In the genomic region with DNA sequence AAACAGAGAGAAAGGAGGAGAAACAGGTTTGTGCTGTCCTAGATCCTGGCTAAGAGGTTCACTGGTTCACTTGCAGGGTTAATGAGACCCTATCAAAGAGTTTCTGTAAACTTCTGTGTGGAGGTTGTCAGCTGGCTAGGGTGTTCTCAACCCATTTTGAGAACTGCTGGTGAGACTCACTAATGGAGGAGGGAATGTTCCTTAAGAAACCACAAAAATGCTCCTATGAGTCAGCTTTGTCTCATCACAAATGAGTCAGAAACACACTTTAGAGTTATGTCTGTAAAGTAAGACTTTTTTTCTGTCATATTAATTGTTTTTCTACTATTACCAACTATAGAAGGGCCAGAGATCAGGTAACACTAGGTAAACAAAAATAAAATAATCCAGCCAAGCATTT, we compare ENCODE assay signal across 9 cellular contexts.
DNase-seq lines count a peak whose midpoint lies in the region; ATAC-seq, FAIRE-seq and TF ChIP-seq lines count a peak whose summit lies in the region.
"Had no signal": no experiment of that assay in that cellular context is flagged by ENCODE, and none has a peak within 500 bp of the region (broad histone marks: within the 10 kb centered on the region; RNA-seq: fewer than 3 reads in every experiment).

No MANE protein-coding gene starts in this region.

- TF ChIP-seq CTCF in A673 (conservative IDR thresholded peaks at IDR 0.05; ENCODE audit: low read depth, low read length) (no peak), MM.1S (IDR thresholded peaks at IDR 0.05; ENCODE audit: low read length) (no peak)

- DNase-seq in A673 (ENCODE audit: low spot score) (peak; percentile 2), H54 (ENCODE audit: insufficient read length, low spot score) (peak; percentile 3), MM.1S (peak; percentile 38), fibroblast of gingiva (ENCODE audit: low read depth) (peak; percentile 79), Right ventricle myocardium superior (no peak), H7 (no peak), NCI-H82 treated with DMSO at 0.1 percent for 48 hours (lab: John Stamatoyannopoulos, UW; ENCODE audit: unreplicated experiment) (no peak)
- no peak for DNase-seq in activated T-cell treated with anti-CD3 and anti-CD28 coated beads, Interleukin-2, amount 50 U/mL, for 1 hour
- DNase-seq: NCI-H1092 treated with DMSO at 0.1 percent for 48 hours had no signal

- no peaks in the 10 kb centered on the region for H3K36me3 ChIP-seq in A673 (ENCODE audit: insufficient read depth, low read length, poor library complexity, severe bottlenecking)
- H3K36me3 ChIP-seq in MM.1S (replicated peaks; ENCODE audit: insufficient read depth, low read length), result no peaks in the 10 kb centered on the region
- no peaks in the 10 kb centered on the region for H3K36me3 ChIP-seq in H7 (replicated peaks; ENCODE audit: control insufficient read depth, insufficient read depth, low read length)

- FAIRE-seq in H54 (lab: Jason Lieb, UNC), result peak; percentile 94

- H3K27me3 ChIP-seq in A673 (replicated peaks; ENCODE audit: insufficient read depth, low read depth, low read length, poor library complexity), result no peaks in the 10 kb centered on the region
- H3K27me3 ChIP-seq in MM.1S (replicated peaks; ENCODE audit: insufficient read depth, low read length), result no peaks in the 10 kb centered on the region
- H3K27me3 ChIP-seq in H7 (ENCODE audit: control insufficient read depth, insufficient read depth, low read length), result no peaks in the 10 kb centered on the region

- no peak for TF ChIP-seq POLR2A in H54 (IDR thresholded peaks at IDR 0.05; ENCODE audit: low read depth, low read length)

- H3F3A ChIP-seq in MM.1S (ENCODE audit: insufficient read depth, low read length), result no peaks in the 10 kb centered on the region

- intact Hi-C loops in A673 (cut with micrococcal nuclease; ENCODE audit: unreplicated experiment) (no loop called here), Right ventricle myocardium superior (cut with DNase I) (no loop called here)

- no peak overlapping the region for H3K4me2 ChIP-seq in MM.1S (ENCODE audit: low read depth, low read length)

- no peaks in the 10 kb centered on the region for H3K79me2 ChIP-seq in MM.1S (ENCODE audit: low read length)

- H3K27ac ChIP-seq in A673 (ENCODE audit: low read depth, low read length, poor library complexity, severe bottlenecking) (no peak overlapping the region), MM.1S (ENCODE audit: low read length) (no peak overlapping the region)

- ATAC-seq in Right ventricle myocardium superior (ENCODE audit: poor library complexity), result no peak

- no peak overlapping the region for H3K4me3 ChIP-seq in A673 (ENCODE audit: low read depth, low read length, poor library complexity, severe bottlenecking)
- H3K4me3 ChIP-seq in MM.1S (ENCODE audit: low read length), result no peak overlapping the region
- no peak overlapping the region for H3K4me3 ChIP-seq in H7 (ENCODE audit: insufficient read depth, low read depth, low read length)

- BruUV-seq in A673 (replicated peaks; lab: Mats Ljungman, UMichigan), result no TSS peak

- H2AFZ ChIP-seq in MM.1S (ENCODE audit: low read length), result no peak overlapping the region

- H3K9me3 ChIP-seq in A673 (ENCODE audit: low read depth, low read length, poor library complexity, severe bottlenecking), result no peaks in the 10 kb centered on the region
- no peaks in the 10 kb centered on the region for H3K9me3 ChIP-seq in MM.1S (replicated peaks; ENCODE audit: insufficient read depth, low read length)

- H3K4me1 ChIP-seq in A673 (ENCODE audit: insufficient read depth, low read length, poor library complexity, severe bottlenecking) (no peaks in the 10 kb centered on the region), MM.1S (ENCODE audit: low read length) (no peaks in the 10 kb centered on the region)

- CTCF ChIA-PET in A673 (lab: Charles Lee), result no interaction called here

- POLR2A ChIA-PET in A673 (lab: Charles Lee; ENCODE audit: low non-redundant PET), result no interaction called here

- no peaks in the 10 kb centered on the region for H4K20me1 ChIP-seq in MM.1S (ENCODE audit: insufficient read depth, low read length)

- no peak overlapping the region for H3K9ac ChIP-seq in MM.1S (ENCODE audit: low read length)

- no peaks in the 10 kb centered on the region for H3K9me2 ChIP-seq in MM.1S (replicated peaks; ENCODE audit: insufficient read depth, low read length)

Comparison
In these comparisons a context has a peak if more than half of its experiments do, and no peak if none do; other contexts are left out.
1. DNase-seq: peak in A673 (single experiment), H54 (single experiment), MM.1S (single experiment) and fibroblast of gingiva (single experiment); none in activated T-cell treated with anti-CD3 and anti-CD28 coated beads, Interleukin-2, amount 50 U/mL, for 1 hour (single experiment), Right ventricle myocardium superior (single experiment), H7 (single experiment) and NCI-H82 treated with DMSO at 0.1 percent for 48 hours (single experiment).